Comparison of ENCODE assay signal across 8 cellular contexts in the genomic region with DNA sequence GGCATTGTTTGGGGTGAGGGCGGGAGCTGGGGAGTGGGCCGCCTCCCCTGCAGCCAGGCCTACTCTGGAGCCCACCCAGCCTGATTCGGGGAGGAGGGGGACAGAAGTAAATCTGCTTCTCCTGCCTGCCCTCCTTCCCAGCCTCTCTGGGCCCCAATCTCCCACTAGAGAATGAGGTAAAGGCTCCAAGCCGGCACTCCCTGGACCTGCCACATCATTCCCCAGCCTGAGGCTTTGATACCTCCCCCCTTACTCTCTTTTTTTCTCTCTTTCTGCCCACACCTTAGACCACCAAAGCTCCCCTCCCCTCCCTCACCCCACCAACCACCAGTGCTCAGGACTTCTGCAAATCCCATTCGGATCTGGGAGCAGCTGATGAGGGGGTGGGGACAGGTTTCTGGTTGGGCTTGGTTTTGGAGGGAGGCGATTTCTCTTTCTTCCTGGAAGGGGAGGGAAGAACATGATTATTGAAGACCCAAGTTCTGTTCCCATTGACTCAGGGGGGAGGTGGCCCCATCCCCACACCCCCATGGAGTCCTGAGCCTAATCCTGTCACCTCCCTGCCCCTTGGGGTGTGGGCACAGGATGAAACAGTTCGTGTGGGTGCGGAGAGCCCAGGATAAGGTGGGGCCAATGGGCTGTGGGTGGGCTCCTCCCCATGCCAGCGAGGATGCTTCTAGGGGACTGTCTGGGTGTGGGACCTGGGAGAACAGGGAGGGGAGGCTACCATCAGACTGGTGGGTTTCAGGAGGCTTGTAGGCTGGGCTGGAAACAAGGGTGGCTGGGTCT. TPM values are rescaled to one million over a fixed set of nuclear protein-coding genes. Genes with fewer than 3 reads are reported as not detected.
DNase-seq lines count a peak whose midpoint lies in the region; ATAC-seq, FAIRE-seq and TF ChIP-seq lines count a peak whose summit lies in the region.

No MANE protein-coding gene starts in this region.

- H3K9me3 ChIP-seq in A549: no peaks in the 10 kb centered on the region

- H3K27me3 Mint-ChIP-seq in IgD-negative memory B cell: no peaks in the 10 kb centered on the region
- H3K27me3 Mint-ChIP-seq in activated naive CD8-positive, alpha-beta T cell treated with anti-CD3 and anti-CD28 coated beads, Interleukin-2, amount 50 U/mL, for 24 hours: no peaks in the 10 kb centered on the region
- H3K27me3 Mint-ChIP-seq in stimulated activated naive CD8-positive, alpha-beta T cell treated with anti-CD3 and anti-CD28 coated beads, Interleukin-15, Interleukin-2, amounts not matched to agents 100 ng/mL and 50 ng/mL, for 24 hours: no peaks in the 10 kb centered on the region

- TF ChIP-seq EP300 in A549 (IDR thresholded peaks at IDR 0.05): no peak

- peaks cover 44 to 53% (median 49%) of the 10 kb centered on the region in 3 donors for H3K4me1 Mint-ChIP-seq in IgD-negative memory B cell
- peaks cover 73% of the 10 kb centered on the region for H3K4me1 Mint-ChIP-seq in activated naive CD8-positive, alpha-beta T cell treated with anti-CD3 and anti-CD28 coated beads, Interleukin-2, amount 50 U/mL, for 24 hours
- H3K4me1 Mint-ChIP-seq in stimulated activated naive CD8-positive, alpha-beta T cell treated with anti-CD3 and anti-CD28 coated beads, Interleukin-15, Interleukin-2, amounts not matched to agents 100 ng/mL and 50 ng/mL, for 24 hours (ENCODE audit: low read depth): peaks cover 74% of the 10 kb centered on the region

- H3K36me3 Mint-ChIP-seq in IgD-negative memory B cell: no peaks in the 10 kb centered on the region
- H3K36me3 Mint-ChIP-seq in activated naive CD8-positive, alpha-beta T cell treated with anti-CD3 and anti-CD28 coated beads, Interleukin-2, amount 50 U/mL, for 24 hours (ENCODE audit: low read depth): peaks cover 25% of the 10 kb centered on the region
- peaks cover 29% of the 10 kb centered on the region for H3K36me3 Mint-ChIP-seq in stimulated activated naive CD8-positive, alpha-beta T cell treated with anti-CD3 and anti-CD28 coated beads, Interleukin-15, Interleukin-2, amounts not matched to agents 100 ng/mL and 50 ng/mL, for 24 hours (ENCODE audit: low read depth)

- peak overlapping the region; percentile 99 for H3K4me3 ChIP-seq in A549

- POLR2A ChIA-PET in A549 (lab: Yijun Ruan, JAX): interaction anchor here (2.4 kb wide), 1 partner anchor 31 kb away, joined by 7 read pairs; no protein-coding TSS in a partner anchor

- TF ChIP-seq CTCF in A549 (IDR thresholded peaks at IDR 0.05): no peak

- H3K27ac Mint-ChIP-seq in IgD-negative memory B cell: peak overlapping the region; percentile 78 to 95 (median 89)
- peak overlapping the region; percentile 82 for H3K27ac Mint-ChIP-seq in activated naive CD8-positive, alpha-beta T cell treated with anti-CD3 and anti-CD28 coated beads, Interleukin-2, amount 50 U/mL, for 24 hours
- peak overlapping the region; percentile 91 for H3K27ac Mint-ChIP-seq in stimulated activated naive CD8-positive, alpha-beta T cell treated with anti-CD3 and anti-CD28 coated beads, Interleukin-15, Interleukin-2, amounts not matched to agents 100 ng/mL and 50 ng/mL, for 24 hours

- no peak for FAIRE-seq in A549 (lab: Jason Lieb, UNC)
- no peak for FAIRE-seq in HTR-8/SVneo (lab: Jason Lieb, UNC)

- DNase-seq in A549 (ENCODE audit: low read depth in 1 of 2, low spot score in 1 of 2) (no peak), iPS-NIHi7 (ENCODE audit: extremely low spot score) (peak; percentile 21), NCI-H1417 treated with DMSO at 0.1 percent for 48 hours (lab: John Stamatoyannopoulos, UW) (no peak), COR-L47 (lab: John Stamatoyannopoulos, UW) (no peak), HTR-8/SVneo (ENCODE audit: insufficient read length, low spot score) (no peak)
- no peak for DNase-seq in activated naive CD8-positive, alpha-beta T cell treated with anti-CD3 and anti-CD28 coated beads, Interleukin-2, amount 50 U/mL, for 24 hours

- peaks cover 56% of the 10 kb centered on the region for H3K4me1 ChIP-seq in A549

- ATAC-seq in A549: peak in 1 of 2 experiments; percentile 8; a peak in 3 of 6 replicates
- ATAC-seq in activated naive CD8-positive, alpha-beta T cell treated with anti-CD3 and anti-CD28 coated beads, Interleukin-2, amount 50 U/mL, for 24 hours: no peak

- 19% methylated on average over 8 of the region's 9 CpGs for WGBS in A549 (ENCODE audit: missing lambda C conversion rate)

- H3K9me3 Mint-ChIP-seq in IgD-negative memory B cell: no peaks in the 10 kb centered on the region
- no peaks in the 10 kb centered on the region for H3K9me3 Mint-ChIP-seq in activated naive CD8-positive, alpha-beta T cell treated with anti-CD3 and anti-CD28 coated beads, Interleukin-2, amount 50 U/mL, for 24 hours
- H3K9me3 Mint-ChIP-seq in stimulated activated naive CD8-positive, alpha-beta T cell treated with anti-CD3 and anti-CD28 coated beads, Interleukin-15, Interleukin-2, amounts not matched to agents 100 ng/mL and 50 ng/mL, for 24 hours: no peaks in the 10 kb centered on the region

- H3K4me3 Mint-ChIP-seq in IgD-negative memory B cell: peak overlapping the region; percentile 83 to 96 (median 90)
- peak overlapping the region; percentile 86 for H3K4me3 Mint-ChIP-seq in activated naive CD8-positive, alpha-beta T cell treated with anti-CD3 and anti-CD28 coated beads, Interleukin-2, amount 50 U/mL, for 24 hours
- peak overlapping the region; percentile 87 for H3K4me3 Mint-ChIP-seq in stimulated activated naive CD8-positive, alpha-beta T cell treated with anti-CD3 and anti-CD28 coated beads, Interleukin-15, Interleukin-2, amounts not matched to agents 100 ng/mL and 50 ng/mL, for 24 hours

- peak overlapping the region; percentile 99 for H3K4me2 ChIP-seq in A549

- TF ChIP-seq POLR2A in A549 (IDR thresholded peaks at IDR 0.05; ENCODE audit: low read length): no peak

- no peak for TF ChIP-seq RAD21 in A549 (conservative IDR thresholded peaks at IDR 0.05 in 1 of 2, IDR thresholded peaks at IDR 0.05 in 1 of 2)

- H3K27ac ChIP-seq in A549: peak overlapping the region; percentile 98 to 99

- CTCF ChIA-PET in A549 (lab: Yijun Ruan, JAX): interaction anchor here (1.1 to 2.3 kb wide), 2 partner anchors 31 to 37 kb away, joined by 4 to 12 read pairs; no protein-coding TSS in a partner anchor

TF ChIP-seq in A549, 52 proteins besides CTCF, POLR2A, EP300 and RAD21:
- no peak for TF ChIP-seq MYC (IDR thresholded peaks at IDR 0.05; ENCODE audit: borderline replicate concordance, low read length)
- TF ChIP-seq HEYL (CRISPR knock-in tag; IDR thresholded peaks at IDR 0.05): no peak

RNA-seq across cellular contexts. Expression of gene MAP7D1, which starts 1.3 kb away (rescaled TPM):
- polyA plus RNA-seq in A549 (2011; rRNA removed) (15.4 and 16.4 TPM in 2 replicates), A549 (2017; fragmentation: RNase III; extraction: RNeasy Plus Mini Kit Qiagen cat#74134 plus additional on column Dnase treatment) (74.9 to 79.0 TPM (median 75.0 TPM) in 3 replicates), IgD-negative memory B cell (11.4 TPM)
- 65.2 and 90.0 TPM in 2 replicates for polyA plus RNA-seq in A549 (2012; cell fraction: cytosol; rRNA removed)
- 113 and 167 TPM in 2 replicates for polyA plus RNA-seq in A549 (2012; cell fraction: nucleus; rRNA removed)
- polyA minus RNA-seq in A549 (2011; rRNA and poly(A)+ RNA removed): 15.5 and 28.3 TPM in 2 replicates

RNA-seq across cellular contexts. Expression of gene TRAPPC3, which starts 8.0 kb away (rescaled TPM):
- 62.2 and 67.0 TPM in 2 replicates for polyA plus RNA-seq in A549 (2011; rRNA removed)
- 69.5 and 75.1 TPM in 2 replicates for polyA plus RNA-seq in A549 (2012; cell fraction: cytosol; rRNA removed)
- 27.5 and 54.4 TPM in 2 replicates for polyA plus RNA-seq in A549 (2012; cell fraction: nucleus; rRNA removed)
- 103 to 109 TPM (median 105 TPM) in 3 replicates for polyA plus RNA-seq in A549 (2017; fragmentation: RNase III; extraction: RNeasy Plus Mini Kit Qiagen cat#74134 plus additional on column Dnase treatment)
- 16.7 and 17.4 TPM in 2 replicates for polyA minus RNA-seq in A549 (2011; rRNA and poly(A)+ RNA removed)
- polyA plus RNA-seq in IgD-negative memory B cell: 101 TPM

RNA-seq across cellular contexts. Expression of gene COL8A2, which starts 32.3 kb away (rescaled TPM):
- polyA plus RNA-seq in A549 (2011; rRNA removed): 0.05 and 0.12 TPM in 2 replicates
- polyA plus RNA-seq in A549 (2012; cell fraction: cytosol; rRNA removed): 0.05 and 0.09 TPM in 2 replicates
- polyA plus RNA-seq in A549 (2012; cell fraction: nucleus; rRNA removed): 0.11 and 0.13 TPM in 2 replicates
- 0.07 to 0.16 TPM (median 0.12 TPM) in 3 replicates for polyA plus RNA-seq in A549 (2017; fragmentation: RNase III; extraction: RNeasy Plus Mini Kit Qiagen cat#74134 plus additional on column Dnase treatment)
- 0.08 and 0.10 TPM in 2 replicates for polyA minus RNA-seq in A549 (2011; rRNA and poly(A)+ RNA removed)
- polyA plus RNA-seq in IgD-negative memory B cell: not detected
